ENCODE assay signal across 8 cellular contexts in genomic region chr1:155012052-155012546, GRCh38. TPM values are rescaled to one million over a fixed set of nuclear protein-coding genes. Genes with fewer than 3 reads are reported as not detected.
A peak's percentile ranks its signal among the peaks of the same experiment; 100 is the strongest.
DNase-seq lines count a peak whose midpoint lies in the region; ATAC-seq and TF ChIP-seq lines count a peak whose summit lies in the region.

No MANE protein-coding gene starts in this region.

- H3K36me3 Mint-ChIP-seq in CD14-positive monocyte, result peaks cover 29 to 58% of the 10 kb centered on the region in 2 donors
- H3K36me3 Mint-ChIP-seq in glutamatergic neuron (ENCODE audit: unreplicated experiment), result no peaks in the 10 kb centered on the region

- WGBS in prostate gland, result 9% methylated on average over 9 of the region's 9 CpGs

- no peaks in the 10 kb centered on the region for H3K9me3 ChIP-seq in prostate gland

- H3K9me3 Mint-ChIP-seq in CD14-positive monocyte, result no peaks in the 10 kb centered on the region
- peaks cover 1% of the 10 kb centered on the region for H3K9me3 Mint-ChIP-seq in glutamatergic neuron (ENCODE audit: unreplicated experiment)

- no peak overlapping the region for H3K4me3 ChIP-seq in prostate gland

- H3K27ac ChIP-seq in prostate gland, result peak overlapping the region; percentile 100

- no peak for ATAC-seq in HG03280 (IDR thresholded peaks at IDR 0.05; ENCODE audit: unreplicated experiment)

- TF ChIP-seq POLR2A in prostate gland (IDR thresholded peaks at IDR 0.05), result peak; percentile 41

- H3K27ac Mint-ChIP-seq in CD14-positive monocyte (peak overlapping the region; percentile 38 to 95 (median 92)), glutamatergic neuron (ENCODE audit: unreplicated experiment) (no peak overlapping the region)

- H3K27me3 ChIP-seq in prostate gland (replicated peaks; ENCODE audit: insufficient read depth), result no peaks in the 10 kb centered on the region

- TF ChIP-seq CTCF in CD14-positive monocyte (IDR thresholded peaks at IDR 0.05), result no peak
- TF ChIP-seq CTCF in glutamatergic neuron (IDR thresholded peaks at IDR 0.05; ENCODE audit: partially characterized antibody, unreplicated experiment), result no peak
- TF ChIP-seq CTCF in prostate gland (IDR thresholded peaks at IDR 0.05), result no peak

- H3K4me1 Mint-ChIP-seq in CD14-positive monocyte (peaks cover 75% of the 10 kb centered on the region), glutamatergic neuron (ENCODE audit: low read depth, unreplicated experiment) (peaks cover 1% of the 10 kb centered on the region)

- H3K27me3 Mint-ChIP-seq in CD14-positive monocyte (ENCODE audit: low read depth in 3 of 3), result peaks cover 0 to 2% (median 0%) of the 10 kb centered on the region in 3 donors
- no peaks in the 10 kb centered on the region for H3K27me3 Mint-ChIP-seq in glutamatergic neuron (ENCODE audit: unreplicated experiment)

- H3K4me1 ChIP-seq in prostate gland (replicated peaks), result peaks cover 40% of the 10 kb centered on the region

- intact Hi-C loops in CD14-positive monocyte (cut with micrococcal nuclease) (no loop called here), prostate gland (cut with DNase I) (no loop called here)

- DNase-seq in CD14-positive monocyte (ENCODE audit: low spot score) (no peak), MV-4-11 (lab: John Stamatoyannopoulos, UW) (peak; percentile 72), glutamatergic neuron (peak; percentile 78), prostate gland (ENCODE audit: low spot score) (peak; percentile 73)
- peak; percentile 46 to 59 for DNase-seq in activated T-cell treated with anti-CD3 and anti-CD28 coated beads, Interleukin-2, amount 50 U/mL, for 48 hours
- no peak for DNase-seq in stimulated activated CD8-positive, alpha-beta memory T cell treated with anti-CD3 and anti-CD28 coated beads, Interleukin-4, amount 100 ng/mL, for 48 hours
- DNase-seq in stimulated activated CD4-positive, alpha-beta T cell treated with anti-CD3 and anti-CD28 coated beads, Interleukin-2, amount 100 ng/mL, for 48 hours, result no peak

- H3K4me3 Mint-ChIP-seq in CD14-positive monocyte, result peak overlapping the region; percentile 68 to 81
- no peak overlapping the region for H3K4me3 Mint-ChIP-seq in glutamatergic neuron (ENCODE audit: unreplicated experiment)

- H3K36me3 ChIP-seq in prostate gland, result peaks cover 7 to 14% of the 10 kb centered on the region in 2 donors

RNA-seq across cellular contexts. Expression of gene ZBTB7B, which starts 9.5 kb away (rescaled TPM):
- 1 to 10 TPM; 6.3 to 9.6 TPM for polyA plus RNA-seq in CD14-positive monocyte
- total RNA-seq in glutamatergic neuron (ENCODE audit: unreplicated experiment) (8.1 TPM), prostate gland (100 to 1,000 TPM in 1 of 2 donors, 10 to 100 TPM in 1; 60.0 to 103 TPM)

RNA-seq across cellular contexts. Expression of gene LENEP, which starts 18.7 kb away (rescaled TPM):
- polyA plus RNA-seq in CD14-positive monocyte, result not detected
- total RNA-seq in glutamatergic neuron (ENCODE audit: unreplicated experiment) (1.3 TPM), prostate gland (not detected)

RNA-seq across cellular contexts. Expression of gene DCST2, which starts 21.5 kb away (rescaled TPM):
- polyA plus RNA-seq in CD14-positive monocyte, result not detected
- total RNA-seq in glutamatergic neuron (ENCODE audit: unreplicated experiment) (0.64 TPM), prostate gland (1 to 10 TPM; 2.3 to 5.3 TPM)

RNA-seq across cellular contexts. Expression of gene DCST1, which starts 21.5 kb away (rescaled TPM):
- polyA plus RNA-seq in CD14-positive monocyte, result not detected
- total RNA-seq in glutamatergic neuron (ENCODE audit: unreplicated experiment) (not detected), prostate gland (under 1 TPM in 1 of 2 donors, not detected in 1; 0.51 TPM)

RNA-seq across cellular contexts. Expression of gene FLAD1, which starts 29.0 kb away (rescaled TPM):
- polyA plus RNA-seq in CD14-positive monocyte, result 10 to 100 TPM; 31.5 to 35.1 TPM
- total RNA-seq in glutamatergic neuron (ENCODE audit: unreplicated experiment) (68.8 TPM), prostate gland (10 to 100 TPM; 31.5 to 35.3 TPM)

Comparison
In these comparisons a context has a peak if more than half of its experiments do, and no peak if none do; other contexts are left out.
1. DNase-seq: peak in MV-4-11 (single experiment), activated T-cell treated with anti-CD3 and anti-CD28 coated beads, Interleukin-2, amount 50 U/mL, for 48 hours (2 of 2), glutamatergic neuron (single experiment) and prostate gland (single experiment); none in CD14-positive monocyte (single experiment), stimulated activated CD8-positive, alpha-beta memory T cell treated with anti-CD3 and anti-CD28 coated beads, Interleukin-4, amount 100 ng/mL, for 48 hours (single experiment) and stimulated activated CD4-positive, alpha-beta T cell treated with anti-CD3 and anti-CD28 coated beads, Interleukin-2, amount 100 ng/mL, for 48 hours (0 of 2).